8 cellular contexts compared by ENCODE assay signal in genomic region chr16:67528870-67529638, GRCh38. TPM values are rescaled to one million over a fixed set of nuclear protein-coding genes. Genes with fewer than 3 reads are reported as not detected.
A peak's percentile ranks its signal among the peaks of the same experiment; 100 is the strongest.
DNase-seq lines count a peak whose midpoint lies in the region; ATAC-seq and TF ChIP-seq lines count a peak whose summit lies in the region.

No MANE protein-coding gene starts in this region.

- DNase-seq in activated T-cell treated with anti-CD3 and anti-CD28 coated beads, Interleukin-2, amount 50 U/mL, for 1 hour = peak; percentile 23
- DNase-seq in activated T-cell treated with anti-CD3 and anti-CD28 coated beads for 4 hours = no peak
- peak; percentile 34 for DNase-seq in NCI-H82 treated with DMSO at 0.1 percent for 48 hours (lab: John Stamatoyannopoulos, UW; ENCODE audit: unreplicated experiment)
- no peak for DNase-seq in astrocyte of the spinal cord (ENCODE audit: low read depth, low spot score)
- peak; percentile 66 for DNase-seq in iPS-NIHi11 (ENCODE audit: low spot score)
- DNase-seq in spleen = peak; percentile 90
- DNase-seq in germinal center (ENCODE audit: low spot score) = no peak

- intact Hi-C loops in spleen (cut with DNase I; ENCODE audit: low total_unique reads) = loop anchor here (10.0 kb wide), 1 partner anchor 276 kb away; the partner anchor contains the start of genes RANBP10 and TSNAXIP1

- in situ Hi-C loops in astrocyte of the spinal cord (cut with HindIII; ENCODE audit: low sequenced_read_pairs) = no loop called here

- H3K9me3 ChIP-seq in spleen = no peaks in the 10 kb centered on the region

- no peak for ATAC-seq in HG03025 (IDR thresholded peaks at IDR 0.05; ENCODE audit: low FRiP score, unreplicated experiment)

- TF ChIP-seq POLR2A in spleen (IDR thresholded peaks at IDR 0.05) = peak in 1 of 3 donors; percentile 54

- WGBS in spleen, 5 donors = 1 to 5% (median 3%) methylated on average over 30 to 66 of the region's 66 CpGs

- H3K4me1 ChIP-seq in spleen = peaks cover 34 to 82% (median 55%) of the 10 kb centered on the region in 6 donors

- no peak for TF ChIP-seq CTCF in astrocyte of the spinal cord (IDR thresholded peaks at IDR 0.05; ENCODE audit: low read depth, low read length)
- no peak for TF ChIP-seq CTCF in spleen (IDR thresholded peaks at IDR 0.05 in 8 of 11, conservative IDR thresholded peaks at IDR 0.05 in 3 of 11)

- no peaks in the 10 kb centered on the region for H3K36me3 ChIP-seq in spleen

- peak overlapping the region; percentile 77 to 95 (median 88) for H3K27ac ChIP-seq in spleen

- peak overlapping the region; percentile 60 for H3K4me3 ChIP-seq in astrocyte of the spinal cord (ENCODE audit: low read depth, low read length)
- peak overlapping the region; percentile 70 to 94 (median 79) for H3K4me3 ChIP-seq in spleen

- H3K27me3 ChIP-seq in spleen (replicated peaks in 1 of 7) = peaks cover 0 to 16% (median 0%) of the 10 kb centered on the region in 7 donors

RNA-seq across cellular contexts. Expression of gene RIPOR1, which starts 0.4 kb away (rescaled TPM):
- 100 to 1,000 TPM; 114 to 242 (median 188) TPM for total RNA-seq in spleen
- 10 to 100 TPM; 29.9 to 84.7 (median 69.9) TPM for polyA plus RNA-seq in spleen

RNA-seq across cellular contexts. Expression of gene CTCF, which starts 33.3 kb away (rescaled TPM):
- 10 to 100 TPM; 47.6 to 67.7 (median 50.8) TPM for total RNA-seq in spleen
- 10 to 100 TPM; 24.4 to 36.7 (median 25.6) TPM for polyA plus RNA-seq in spleen

RNA-seq across cellular contexts. Expression of gene AGRP, which starts 45.7 kb away (rescaled TPM):
- under 1 TPM in 1 of 7 donors, not detected in 6; 0.91 TPM for total RNA-seq in spleen
- under 1 TPM; 0.15 to 0.30 (median 0.22) TPM for polyA plus RNA-seq in spleen

RNA-seq across cellular contexts. Expression of gene ATP6V0D1, which starts 48.1 kb away (rescaled TPM):
- 100 to 1,000 TPM in 5 of 7 donors, 10 to 100 TPM in 2; 97.5 to 133 (median 114) TPM for total RNA-seq in spleen
- polyA plus RNA-seq in spleen = 10 to 100 TPM; 37.3 to 68.6 (median 40.1) TPM

Comparison
In these comparisons a context has a peak if more than half of its experiments do, and no peak if none do; other contexts are left out.
1. DNase-seq: peak in activated T-cell treated with anti-CD3 and anti-CD28 coated beads, Interleukin-2, amount 50 U/mL, for 1 hour (single experiment), NCI-H82 treated with DMSO at 0.1 percent for 48 hours (single experiment), iPS-NIHi11 (single experiment) and spleen (single experiment); none in activated T-cell treated with anti-CD3 and anti-CD28 coated beads for 4 hours (single experiment), astrocyte of the spinal cord (single experiment) and germinal center (single experiment).